Comparison of ENCODE assay signal across 24 cellular contexts in genomic region chr3:155449613-155450267, GRCh38.
DNase-seq lines count a peak whose midpoint lies in the region; ATAC-seq, FAIRE-seq and TF ChIP-seq lines count a peak whose summit lies in the region.
"Had no signal": no experiment of that assay in that cellular context is flagged by ENCODE, and none has a peak within 500 bp of the region (broad histone marks: within the 10 kb centered on the region; RNA-seq: fewer than 3 reads in every experiment).

No MANE protein-coding gene starts in this region.

- H3K4me3 ChIP-seq in right atrium auricular region, result no peak overlapping the region
- no peak overlapping the region for H3K4me3 ChIP-seq in fibroblast of the aortic adventitia (ENCODE audit: low read depth, low read length)
- H3K4me3 ChIP-seq in mesendoderm (ENCODE audit: low read length), result no peak overlapping the region
- H3K4me3 ChIP-seq in kidney (ENCODE audit: low read length in 2 of 2), result no peak overlapping the region
- H3K4me3 ChIP-seq: GM23338 had no signal

- H3K36me3 ChIP-seq in right atrium auricular region, result no peaks in the 10 kb centered on the region
- no peaks in the 10 kb centered on the region for H3K36me3 ChIP-seq in mesendoderm (ENCODE audit: control insufficient read depth, insufficient read depth, low read length)
- H3K36me3 ChIP-seq in kidney (ENCODE audit: control insufficient read depth in 1 of 2, insufficient read depth in 2 of 2, low read length in 2 of 2), result no peaks in the 10 kb centered on the region

- no peaks in the 10 kb centered on the region for H3K9me3 ChIP-seq in right atrium auricular region
- H3K9me3 ChIP-seq in kidney (ENCODE audit: control insufficient read depth in 1 of 2, low read length in 2 of 2), result no peaks in the 10 kb centered on the region

- no peaks in the 10 kb centered on the region for H3K79me2 ChIP-seq in mesendoderm (ENCODE audit: control insufficient read depth, insufficient read depth, low read length)

- H2BK15ac ChIP-seq in mesendoderm (replicated peaks; ENCODE audit: low read depth), result no peak overlapping the region

- no peaks in the 10 kb centered on the region for H3K79me1 ChIP-seq in mesendoderm (ENCODE audit: low read length)

- H3K4me1 ChIP-seq in right atrium auricular region (peaks cover 0 to 5% of the 10 kb centered on the region in 2 donors), mesendoderm (ENCODE audit: control insufficient read depth, low read depth, low read length) (no peaks in the 10 kb centered on the region), kidney (ENCODE audit: control insufficient read depth in 1 of 2, insufficient read depth in 1 of 2, low read depth in 1 of 2, low read length in 2 of 2) (no peaks in the 10 kb centered on the region)

- H3K27ac ChIP-seq in right atrium auricular region (no peak overlapping the region), mesendoderm (ENCODE audit: low read depth, low read length) (no peak overlapping the region), kidney (ENCODE audit: low read depth in 2 of 2, low read length in 2 of 2) (no peak overlapping the region)

- TF ChIP-seq POLR2A in GM12891 (IDR thresholded peaks at IDR 0.05; ENCODE audit: low read depth, low read length), result no peak

- H3K18ac ChIP-seq in mesendoderm (ENCODE audit: low read length), result peak overlapping the region; percentile 39

- H3K23ac ChIP-seq in mesendoderm (ENCODE audit: low read length), result no peak overlapping the region

- no peak overlapping the region for H3K4ac ChIP-seq in mesendoderm (ENCODE audit: low read depth, low read length)

- WGBS in mesendoderm (ENCODE audit: extremely low coverage, insufficient coverage, low lambda C conversion rate), result no CpG with 5 or more reads among the region's 3 CpGs

- no peak for TF ChIP-seq CTCF in right atrium auricular region (IDR thresholded peaks at IDR 0.05)
- TF ChIP-seq CTCF in fibroblast of the aortic adventitia (IDR thresholded peaks at IDR 0.05; ENCODE audit: insufficient read depth, low read length), result no peak
- no peak for TF ChIP-seq CTCF in kidney (IDR thresholded peaks at IDR 0.05; ENCODE audit: borderline replicate concordance, extremely low read depth, insufficient read depth)

- H3K56ac ChIP-seq in mesendoderm (ENCODE audit: low read length), result no peak overlapping the region

- H2AK5ac ChIP-seq in mesendoderm (ENCODE audit: low read length), result no peak overlapping the region

- no peak for DNase-seq in Right ventricle myocardium inferior (ENCODE audit: missing footprints)
- no peak for DNase-seq in right atrium auricular region (ENCODE audit: low spot score)
- peak; percentile 71 for DNase-seq in fibroblast of the aortic adventitia (ENCODE audit: low read depth)
- DNase-seq in mesendoderm, result no peak
- DNase-seq in smooth muscle cell of the brain vasculature (ENCODE audit: low read depth, low spot score), result peak; percentile 23
- no peak for DNase-seq in GM12891 (ENCODE audit: insufficient read length, low spot score)
- DNase-seq in kidney, result no peak
- DNase-seq: AML-193; C1 segment of cervical spinal cord; Calu3; CD8-positive, alpha-beta memory T cell; DMS153; HCEC 1CT; KG1; NCI-H1092; NCI-H1436; NCI-H187 treated with DMSO at 0.1 percent for 48 hours; NCI-H526; PC-3; SHP77 treated with DMSO at 0.1 percent for 48 hours had no signal

- H2BK5ac ChIP-seq in mesendoderm (ENCODE audit: low read length), result no peak overlapping the region

- H2BK120ac ChIP-seq in mesendoderm (ENCODE audit: low read depth, low read length), result no peak overlapping the region

- peak; percentile 95 for ATAC-seq in Right ventricle myocardium inferior
- no peak for ATAC-seq in HG02840 (IDR thresholded peaks at IDR 0.05; ENCODE audit: low FRiP score, unreplicated experiment)
- ATAC-seq: GM23338, PC-3 had no signal

- no peak overlapping the region for H3K9ac ChIP-seq in mesendoderm (ENCODE audit: low read length)
- no peak overlapping the region for H3K9ac ChIP-seq in kidney (ENCODE audit: low read length in 2 of 2)

- intact Hi-C loops in Right ventricle myocardium inferior (cut with DNase I), result loop anchor here (5.0 kb wide), 1 partner anchor 62 kb away; no protein-coding TSS in a partner anchor
- intact Hi-C loops in kidney (cut with DNase I), result no loop called here

- H4K8ac ChIP-seq in mesendoderm (ENCODE audit: low read depth, low read length), result no peak overlapping the region

- H3K4me2 ChIP-seq in mesendoderm (ENCODE audit: low read length), result no peak overlapping the region
- H3K4me2 ChIP-seq: GM23338 had no signal

- no peak for FAIRE-seq in GM12891 (lab: Jason Lieb, UNC)
- FAIRE-seq in kidney (lab: Jason Lieb, UNC), result no peak
- FAIRE-seq: GM12892, HTR-8/SVneo had no signal

- no peaks in the 10 kb centered on the region for H3K27me3 ChIP-seq in right atrium auricular region
- no peaks in the 10 kb centered on the region for H3K27me3 ChIP-seq in mesendoderm (ENCODE audit: insufficient read depth, low read length, poor library complexity)

- no peak overlapping the region for H4K5ac ChIP-seq in mesendoderm (ENCODE audit: low read length)

TF ChIP-seq in GM12891, 5 proteins besides CTCF, POLR2A, EP300 and RAD21:
- TF ChIP-seq TAF1 (IDR thresholded peaks at IDR 0.05; ENCODE audit: low read depth, low read length) (no peak), PAX5 (IDR thresholded peaks at IDR 0.05; ENCODE audit: insufficient read depth, low read length, severe bottlenecking) (no peak), POU2F2 (IDR thresholded peaks at IDR 0.05; ENCODE audit: low read depth, low read length) (no peak)

Comparison
In these comparisons a context has a peak if more than half of its experiments do, and no peak if none do; other contexts are left out.
1. DNase-seq: peak in fibroblast of the aortic adventitia (single experiment) and smooth muscle cell of the brain vasculature (single experiment); none in Right ventricle myocardium inferior (single experiment), right atrium auricular region (single experiment), mesendoderm (single experiment), GM12891 (single experiment) and kidney (single experiment).